Comparison of ENCODE assay signal across 31 cellular contexts in genomic region chr1:112061852-112062451, GRCh38.
DNase-seq lines count a peak whose midpoint lies in the region; ATAC-seq lines count a peak whose summit lies in the region.
"Had no signal": no experiment of that assay in that cellular context is flagged by ENCODE, and none has a peak within 500 bp of the region (broad histone marks: within the 10 kb centered on the region; RNA-seq: fewer than 3 reads in every experiment).

No MANE protein-coding gene starts in this region.

- H3K4me1 Mint-ChIP-seq in activated T-helper 17 cell treated with anti-CD3 and anti-CD28 coated beads, Interleukin-2, amount 50 U/mL, for 72 hours: no peaks in the 10 kb centered on the region
- H3K4me1 Mint-ChIP-seq: activated naive CD4-positive, alpha-beta T cell treated with anti-CD3 and anti-CD28 coated beads, Interleukin-2, amount 50 U/mL, for 24 hours had no signal

- intact Hi-C loops in left cardiac atrium (cut with DNase I): no loop called here

- H3K4me3 Mint-ChIP-seq in activated T-helper 17 cell treated with anti-CD3 and anti-CD28 coated beads, Interleukin-2, amount 50 U/mL, for 72 hours: no peak overlapping the region
- H3K4me3 Mint-ChIP-seq: activated naive CD4-positive, alpha-beta T cell treated with anti-CD3 and anti-CD28 coated beads, Interleukin-2, amount 50 U/mL, for 24 hours; activated T-helper 1 cell treated with anti-CD3 and anti-CD28 coated beads, Interleukin-12 subunit alpha, Interleukin-12 subunit beta, Interleukin-2, Interleukin-4 antibody, amounts not matched to agents 30 ng/mL and 10 ng/mL and 1 ng/mL, durations not matched to agents 14 hours and 24 hours and 36 hours; CD4-positive, alpha-beta T cell; HFFc6; IgD-negative memory B cell; memory B cell; neural progenitor cell had no signal

- ATAC-seq in activated T-helper 17 cell treated with anti-CD3 and anti-CD28 coated beads, Interleukin-2, amount 50 U/mL, for 72 hours (replicated peaks): peak; percentile 85
- ATAC-seq in left cardiac atrium: no peak
- ATAC-seq: left colon, Panc1, right cardiac atrium had no signal

- in situ Hi-C loops in Caki2 (cut with HindIII; ENCODE audit: low pct_unique_long_range_greater_than_20kb, low sequenced_read_pairs): no loop called here

- H3K27ac Mint-ChIP-seq in activated T-helper 17 cell treated with anti-CD3 and anti-CD28 coated beads, Interleukin-2, amount 50 U/mL, for 72 hours: no peak overlapping the region
- H3K27ac Mint-ChIP-seq: activated naive CD4-positive, alpha-beta T cell treated with anti-CD3 and anti-CD28 coated beads, Interleukin-2, amount 50 U/mL, for 24 hours; activated T-helper 1 cell treated with anti-CD3 and anti-CD28 coated beads, Interleukin-12 subunit alpha, Interleukin-12 subunit beta, Interleukin-2, Interleukin-4 antibody, amounts not matched to agents 30 ng/mL and 10 ng/mL and 1 ng/mL, durations not matched to agents 14 hours and 24 hours and 36 hours; CD4-positive, alpha-beta T cell; HFFc6; IgD-negative memory B cell; memory B cell; neural progenitor cell had no signal

- H3K27me3 Mint-ChIP-seq in activated T-helper 17 cell treated with anti-CD3 and anti-CD28 coated beads, Interleukin-2, amount 50 U/mL, for 72 hours: peaks cover 21% of the 10 kb centered on the region

- peak; percentile 4 for DNase-seq in activated CD4-positive, alpha-beta T cell treated with anti-CD3 and anti-CD28 coated beads for 48 hours
- DNase-seq in activated CD4-positive, alpha-beta T cell treated with anti-CD3 and anti-CD28 coated beads, Interleukin-2, amount 50 U/mL, for 1 hour: no peak
- DNase-seq in Caki2 (ENCODE audit: low read depth) (peak; percentile 1), kidney tubule cell (ENCODE audit: low spot score) (peak; percentile 88), HK-2 (ENCODE audit: unreplicated experiment) (no peak), left cardiac atrium (no peak), caudate nucleus (lab: John Stamatoyannopoulos, UW) (no peak)
- DNase-seq: activated CD4-positive, CD25-positive, alpha-beta regulatory T cell treated with anti-CD3 and anti-CD28 coated beads, Interleukin-2, amount 50 U/mL, for 72 hours; amygdala; CD4-positive, alpha-beta T cell; DMS 273 treated with DMSO at 0.1 percent for 48 hours; esophagus squamous epithelium; GM23248; HFFc6; left colon; NCI-H1048; NCI-H187; NCI-H2171; NCI-H524; posterior cingulate gyrus; right cardiac atrium; stimulated activated CD4-positive, alpha-beta T cell treated with anti-CD3 and anti-CD28 coated beads, Interleukin-2, amount 100 ng/mL, for 48 hours had no signal

- H3K36me3 Mint-ChIP-seq in activated T-helper 17 cell treated with anti-CD3 and anti-CD28 coated beads, Interleukin-2, amount 50 U/mL, for 72 hours (ENCODE audit: low read depth): no peaks in the 10 kb centered on the region
- H3K36me3 Mint-ChIP-seq: activated naive CD4-positive, alpha-beta T cell treated with anti-CD3 and anti-CD28 coated beads, Interleukin-2, amount 50 U/mL, for 24 hours; IgD-negative memory B cell; memory B cell; neural progenitor cell had no signal

- H3K27ac ChIP-seq in caudate nucleus (ENCODE audit: low read depth, low read length): no peak overlapping the region
- H3K27ac ChIP-seq: cardiac muscle cell, GM23248, neural progenitor cell, SJSA1 had no signal

- H3K9me3 Mint-ChIP-seq in activated T-helper 17 cell treated with anti-CD3 and anti-CD28 coated beads, Interleukin-2, amount 50 U/mL, for 72 hours: no peaks in the 10 kb centered on the region
- H3K9me3 Mint-ChIP-seq: activated naive CD4-positive, alpha-beta T cell treated with anti-CD3 and anti-CD28 coated beads, Interleukin-2, amount 50 U/mL, for 24 hours; activated T-helper 1 cell treated with anti-CD3 and anti-CD28 coated beads, Interleukin-12 subunit alpha, Interleukin-12 subunit beta, Interleukin-2, Interleukin-4 antibody, amounts not matched to agents 30 ng/mL and 10 ng/mL and 1 ng/mL, durations not matched to agents 14 hours and 24 hours and 36 hours; CD4-positive, alpha-beta T cell; HFFc6; memory B cell had no signal

Comparison
In these comparisons a context has a peak if more than half of its experiments do, and no peak if none do; other contexts are left out.
1. DNase-seq: peak in activated CD4-positive, alpha-beta T cell treated with anti-CD3 and anti-CD28 coated beads for 48 hours (single experiment), Caki2 (single experiment) and kidney tubule cell (single experiment); none in activated CD4-positive, alpha-beta T cell treated with anti-CD3 and anti-CD28 coated beads, Interleukin-2, amount 50 U/mL, for 1 hour (single experiment), HK-2 (single experiment), left cardiac atrium (single experiment) and caudate nucleus (0 of 61).